ENCODE assay signal across 16 cellular contexts in the genomic region with DNA sequence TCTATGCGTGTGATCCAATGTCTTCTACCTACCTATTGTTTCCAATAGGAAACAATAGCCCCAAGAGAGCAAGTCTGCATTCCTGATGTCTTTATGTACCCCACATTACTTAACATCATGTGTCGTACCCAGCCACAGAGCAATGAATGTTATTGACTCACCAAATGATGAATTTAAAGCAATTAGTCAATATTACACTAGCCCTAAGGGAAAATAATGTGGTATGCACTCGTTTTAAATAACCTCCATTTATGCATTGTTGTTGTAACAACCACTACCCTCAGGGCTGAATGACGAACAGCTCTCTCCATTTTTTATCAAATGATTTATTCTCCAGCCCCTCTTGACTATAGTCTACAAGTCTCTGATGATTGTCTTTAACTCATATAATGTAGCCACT.
"Had no signal": no experiment of that assay in that cellular context is flagged by ENCODE, and none has a peak within 500 bp of the region (broad histone marks: within the 10 kb centered on the region; RNA-seq: fewer than 3 reads in every experiment).

No MANE protein-coding gene starts in this region.

- H3K4me3 Mint-ChIP-seq: activated CD8-positive, alpha-beta T cell treated with anti-CD3 and anti-CD28 coated beads for 36 hours; activated naive CD8-positive, alpha-beta T cell treated with anti-CD3 and anti-CD28 coated beads for 36 hours; activated T-cell treated with anti-CD3 and anti-CD28 coated beads, Interleukin-2, amount 50 U/mL, for 72 hours; neural crest cell; stimulated activated memory B cell treated with anti-CD40 and anti-IgM and Interleukin-4, amounts not matched to agents 10 μg/mL and 1 μg/mL and 100 μg/mL, for 72 hours had no signal

- H3K36me3 ChIP-seq: brain microvascular endothelial cell, thyroid gland had no signal

- H3K27me3 ChIP-seq: brain microvascular endothelial cell, thyroid gland had no signal

- H3K27ac Mint-ChIP-seq: activated CD8-positive, alpha-beta T cell treated with anti-CD3 and anti-CD28 coated beads for 36 hours; activated naive CD8-positive, alpha-beta T cell treated with anti-CD3 and anti-CD28 coated beads for 36 hours; activated T-cell treated with anti-CD3 and anti-CD28 coated beads, Interleukin-2, amount 50 U/mL, for 72 hours; stimulated activated memory B cell treated with anti-CD40 and anti-IgM and Interleukin-4, amounts not matched to agents 10 μg/mL and 1 μg/mL and 100 μg/mL, for 72 hours had no signal

- H3K9me3 ChIP-seq: thyroid gland had no signal

- H3K4me3 ChIP-seq: thyroid gland had no signal

- H3K36me3 Mint-ChIP-seq: activated naive CD8-positive, alpha-beta T cell treated with anti-CD3 and anti-CD28 coated beads for 36 hours; stimulated activated memory B cell treated with anti-CD40 and anti-IgM and Interleukin-4, amounts not matched to agents 10 μg/mL and 1 μg/mL and 100 μg/mL, for 72 hours had no signal

- H3K27ac ChIP-seq: brain microvascular endothelial cell, thyroid gland had no signal

- H3K27me3 Mint-ChIP-seq: activated CD8-positive, alpha-beta T cell treated with anti-CD3 and anti-CD28 coated beads for 36 hours; activated naive CD8-positive, alpha-beta T cell treated with anti-CD3 and anti-CD28 coated beads for 36 hours; stimulated activated memory B cell treated with anti-CD40 and anti-IgM and Interleukin-4, amounts not matched to agents 10 μg/mL and 1 μg/mL and 100 μg/mL, for 72 hours had no signal

- H3K4me1 ChIP-seq: thyroid gland had no signal

- H3K4me1 Mint-ChIP-seq: activated naive CD8-positive, alpha-beta T cell treated with anti-CD3 and anti-CD28 coated beads for 36 hours; neural crest cell; stimulated activated memory B cell treated with anti-CD40 and anti-IgM and Interleukin-4, amounts not matched to agents 10 μg/mL and 1 μg/mL and 100 μg/mL, for 72 hours had no signal

- ATAC-seq: activated CD8-positive, alpha-beta T cell treated with anti-CD3 and anti-CD28 coated beads for 36 hours; activated T-cell treated with anti-CD3 and anti-CD28 coated beads, Interleukin-2, amount 50 U/mL, for 72 hours; sciatic nerve; stimulated activated memory B cell treated with anti-CD40 and anti-IgM and Interleukin-4, amounts not matched to agents 10 μg/mL and 1 μg/mL and 100 μg/mL, for 72 hours had no signal

- DNase-seq: activated CD4-positive, alpha-beta T cell treated with anti-CD3 and anti-CD28 coated beads for 48 hours; activated CD8-positive, alpha-beta memory T cell treated with anti-CD3 and anti-CD28 coated beads, Interleukin-2, amount 50 U/mL, for 4 hours; activated CD8-positive, alpha-beta T cell treated with anti-CD3 and anti-CD28 coated beads for 36 hours; activated gamma-delta T cell treated with Interleukin-2 at 50 U/mL for 16 hours; activated naive CD8-positive, alpha-beta T cell treated with anti-CD3 and anti-CD28 coated beads for 36 hours; activated T-cell treated with anti-CD3 and anti-CD28 coated beads, Interleukin-2, amount 50 U/mL, for 72 hours; amygdala; brain microvascular endothelial cell; cerebellar nuclear complex; effector CD8-positive, alpha-beta T cell; stimulated activated CD4-positive, alpha-beta T cell treated with anti-CD3 and anti-CD28 coated beads, Interleukin-1b, Interleukin-23, amount 100 ng/mL, for 48 hours; T-helper 2 cell; thyroid gland had no signal
